Comparison of ENCODE assay signal across 9 cellular contexts in genomic region chr4:38306482-38307071, GRCh38.
A peak's percentile ranks its signal among the peaks of the same experiment; 100 is the strongest.
DNase-seq lines count a peak whose midpoint lies in the region; ATAC-seq and TF ChIP-seq lines count a peak whose summit lies in the region.
"Had no signal": no experiment of that assay in that cellular context is flagged by ENCODE, and none has a peak within 500 bp of the region (broad histone marks: within the 10 kb centered on the region; RNA-seq: fewer than 3 reads in every experiment).

No MANE protein-coding gene starts in this region.

- peak overlapping the region; percentile 36 for H3K4me3 Mint-ChIP-seq in activated naive CD8-positive, alpha-beta T cell treated with anti-CD3 and anti-CD28 coated beads, Interleukin-2, amount 10 ng/mL, durations not matched to agents 7 days and 5 days

- H3K36me3 Mint-ChIP-seq in activated naive CD8-positive, alpha-beta T cell treated with anti-CD3 and anti-CD28 coated beads, Interleukin-2, amount 10 ng/mL, durations not matched to agents 7 days and 5 days = peaks cover 6% of the 10 kb centered on the region

- H3K4me3 ChIP-seq in GM12865 (ENCODE audit: low read depth, low read length) (no peak overlapping the region), H7 (ENCODE audit: insufficient read depth, low read depth, low read length) (no peak overlapping the region), tibial artery (no peak overlapping the region)

- no peaks in the 10 kb centered on the region for H3K27me3 ChIP-seq in H7 (ENCODE audit: control insufficient read depth, insufficient read depth, low read length)
- no peaks in the 10 kb centered on the region for H3K27me3 ChIP-seq in tibial artery

- no peaks in the 10 kb centered on the region for H3K36me3 ChIP-seq in H7 (replicated peaks; ENCODE audit: control insufficient read depth, insufficient read depth, low read length)
- no peaks in the 10 kb centered on the region for H3K36me3 ChIP-seq in tibial artery

- no peaks in the 10 kb centered on the region for H3K4me1 ChIP-seq in tibial artery

- DNase-seq in GM12865 (ENCODE audit: low read depth) (peak; percentile 94), H7 (no peak), GDM1 (lab: John Stamatoyannopoulos, UW) (no peak), tibial artery (no peak), kidney tubule cell (ENCODE audit: low spot score) (no peak)
- no peak for DNase-seq in activated naive CD8-positive, alpha-beta T cell treated with anti-CD3 and anti-CD28 coated beads, Interleukin-2, amount 10 ng/mL, durations not matched to agents 7 days and 5 days
- DNase-seq: NCI-H526 had no signal

- H3K4me1 Mint-ChIP-seq in activated naive CD8-positive, alpha-beta T cell treated with anti-CD3 and anti-CD28 coated beads, Interleukin-2, amount 10 ng/mL, durations not matched to agents 7 days and 5 days = peaks cover 41% of the 10 kb centered on the region

- peaks cover 0 to 6% (median 0%) of the 10 kb centered on the region in 3 donors for H3K9me3 ChIP-seq in tibial artery

- ATAC-seq in GM19438 (IDR thresholded peaks at IDR 0.05; ENCODE audit: low read depth, unreplicated experiment) (peak; percentile 57), HG03135 (IDR thresholded peaks at IDR 0.05; ENCODE audit: unreplicated experiment) (peak; percentile 54)
- ATAC-seq in activated naive CD8-positive, alpha-beta T cell treated with anti-CD3 and anti-CD28 coated beads, Interleukin-2, amount 10 ng/mL, durations not matched to agents 7 days and 5 days (ENCODE audit: low read depth) = peak; percentile 51

- intact Hi-C loops in tibial artery (cut with DNase I; ENCODE audit: low total_unique reads) = no loop called here

- peak overlapping the region; percentile 76 for H3K27ac Mint-ChIP-seq in activated naive CD8-positive, alpha-beta T cell treated with anti-CD3 and anti-CD28 coated beads, Interleukin-2, amount 10 ng/mL, durations not matched to agents 7 days and 5 days

- H3K27ac ChIP-seq in tibial artery = no peak overlapping the region

- H3K9me3 Mint-ChIP-seq in activated naive CD8-positive, alpha-beta T cell treated with anti-CD3 and anti-CD28 coated beads, Interleukin-2, amount 10 ng/mL, durations not matched to agents 7 days and 5 days = peaks cover 11% of the 10 kb centered on the region

- POLR2A ChIA-PET in activated naive CD8-positive, alpha-beta T cell treated with anti-CD3 and anti-CD28 coated beads, Interleukin-2, amount 10 ng/mL, durations not matched to agents 7 days and 5 days (lab: Charles Lee) = interaction anchor here (1.2 kb wide), 1 partner anchor 12 kb away, joined by 4 read pairs; no protein-coding TSS in a partner anchor

- no peak for TF ChIP-seq CTCF in GM12865 (IDR thresholded peaks at IDR 0.05; ENCODE audit: insufficient read depth, low read depth, low read length, missing control alignments)
- no peak for TF ChIP-seq CTCF in tibial artery (IDR thresholded peaks at IDR 0.05)

- H3K27me3 Mint-ChIP-seq in activated naive CD8-positive, alpha-beta T cell treated with anti-CD3 and anti-CD28 coated beads, Interleukin-2, amount 10 ng/mL, durations not matched to agents 7 days and 5 days = peaks cover 2% of the 10 kb centered on the region
